9 cellular contexts compared by ENCODE assay signal in the genomic region with DNA sequence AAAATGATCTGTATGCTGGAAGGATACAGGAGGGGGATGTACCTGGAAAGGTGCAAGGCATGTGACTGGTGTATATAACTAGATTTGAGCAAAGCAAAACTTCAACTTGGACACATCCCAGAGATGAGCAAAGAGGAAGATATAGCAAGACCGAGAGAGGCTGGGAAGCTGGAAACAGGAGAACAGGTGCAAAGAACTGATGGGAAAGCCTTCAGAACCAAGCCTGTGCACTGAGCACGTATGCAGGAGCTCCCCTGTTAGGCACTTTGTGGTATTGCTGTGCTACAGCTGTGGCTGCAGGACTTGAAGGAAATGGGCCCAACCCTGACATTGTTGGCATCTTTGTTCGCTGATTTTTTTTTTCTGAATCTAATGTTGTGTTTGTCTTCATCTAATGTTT.
DNase-seq lines count a peak whose midpoint lies in the region; ATAC-seq and TF ChIP-seq lines count a peak whose summit lies in the region.
"Had no signal": no experiment of that assay in that cellular context is flagged by ENCODE, and none has a peak within 500 bp of the region (broad histone marks: within the 10 kb centered on the region; RNA-seq: fewer than 3 reads in every experiment).

No MANE protein-coding gene starts in this region.

- H4K20me1 ChIP-seq in mammary epithelial cell (ENCODE audit: insufficient read depth, low read length): no peaks in the 10 kb centered on the region

- H3K79me2 ChIP-seq in mammary epithelial cell (ENCODE audit: insufficient read depth, low read length): no peaks in the 10 kb centered on the region

- no peak for ATAC-seq in GM21737 (IDR thresholded peaks at IDR 0.05; ENCODE audit: unreplicated experiment)
- no peak for ATAC-seq in GM21528 (IDR thresholded peaks at IDR 0.05; ENCODE audit: low FRiP score, unreplicated experiment)
- no peak for ATAC-seq in GM19328 (IDR thresholded peaks at IDR 0.05; ENCODE audit: unreplicated experiment)

- DNase-seq in NCI-H526 (lab: John Stamatoyannopoulos, UW) (peak; percentile 17 to 53), NCI-H526 treated with DMSO at 0.1 percent for 48 hours (lab: John Stamatoyannopoulos, UW) (no peak), NCI-H1694 (lab: John Stamatoyannopoulos, UW) (peak; percentile 9), mammary epithelial cell (peak; percentile 23), renal cortical epithelial cell (ENCODE audit: low read depth) (peak; percentile 51)

- intact Hi-C loops in mammary epithelial cell (cut with micrococcal nuclease): loop anchor here (1.0 to 5.0 kb wide), 6 partner anchors 42 to 432 kb away; a partner anchor contains a TSS

- in situ Hi-C loops in mammary epithelial cell (cut with MboI; ENCODE audit: low sequenced_read_pairs in 2 of 2): no loop called here

- dilution Hi-C loops in mammary epithelial cell (cut with HindIII; ENCODE audit: low sequenced_read_pairs): no loop called here

- no peaks in the 10 kb centered on the region for H3K36me3 ChIP-seq in mammary epithelial cell (ENCODE audit: insufficient read depth, low read length)
- H3K36me3 ChIP-seq: esophagus muscularis mucosa had no signal

- WGBS in mammary epithelial cell (ENCODE audit: low coverage, missing lambda C conversion rate): 62% methylated on average over 3 of the region's 3 CpGs

- H3K27me3 ChIP-seq in mammary epithelial cell (ENCODE audit: insufficient read depth, low read length): no peaks in the 10 kb centered on the region
- H3K27me3 ChIP-seq: esophagus muscularis mucosa had no signal

- H3K4me3 ChIP-seq in mammary epithelial cell (replicated peaks in 1 of 3; ENCODE audit: insufficient read depth in 1 of 3, low read depth in 2 of 3, low read length in 3 of 3): no peak overlapping the region
- H3K4me3 ChIP-seq: esophagus muscularis mucosa had no signal

- no peak overlapping the region for H3K9ac ChIP-seq in mammary epithelial cell (ENCODE audit: insufficient read depth, low read length)

- no peak overlapping the region for H2AFZ ChIP-seq in mammary epithelial cell (ENCODE audit: low read depth, low read length)

- BruUV-seq in mammary epithelial cell (replicated peaks; lab: Mats Ljungman, UMichigan): no TSS peak

- CTCF ChIA-PET in mammary epithelial cell (lab: Charles Lee; ENCODE audit: low non-redundant PET): interaction anchor here (0.5 kb wide), 2 partner anchors 98 to 159 kb away, joined by 3 to 4 read pairs; no protein-coding TSS in a partner anchor

- H3K4me1 ChIP-seq in mammary epithelial cell (ENCODE audit: insufficient read depth, low read length): peaks cover 20% of the 10 kb centered on the region
- H3K4me1 ChIP-seq: esophagus muscularis mucosa had no signal

- H3K9me3 ChIP-seq in mammary epithelial cell (replicated peaks; ENCODE audit: insufficient read depth, low read length): no peaks in the 10 kb centered on the region
- H3K9me3 ChIP-seq: esophagus muscularis mucosa had no signal

- TF ChIP-seq CTCF in mammary epithelial cell (conservative IDR thresholded peaks at IDR 0.05 in 1 of 2, IDR thresholded peaks at IDR 0.05 in 1 of 2; ENCODE audit: extremely low read depth in 1 of 2, insufficient read depth in 1 of 2, low read depth in 1 of 2, low read length in 2 of 2): peak; percentile 71 to 87

- no peak overlapping the region for H3K27ac ChIP-seq in mammary epithelial cell (ENCODE audit: insufficient read depth, low read depth, low read length)
- H3K27ac ChIP-seq: esophagus muscularis mucosa had no signal

- no peak overlapping the region for H3K4me2 ChIP-seq in mammary epithelial cell (ENCODE audit: insufficient read depth, low read depth, low read length)
